ENCODE assay signal across 20 cellular contexts in the genomic region with DNA sequence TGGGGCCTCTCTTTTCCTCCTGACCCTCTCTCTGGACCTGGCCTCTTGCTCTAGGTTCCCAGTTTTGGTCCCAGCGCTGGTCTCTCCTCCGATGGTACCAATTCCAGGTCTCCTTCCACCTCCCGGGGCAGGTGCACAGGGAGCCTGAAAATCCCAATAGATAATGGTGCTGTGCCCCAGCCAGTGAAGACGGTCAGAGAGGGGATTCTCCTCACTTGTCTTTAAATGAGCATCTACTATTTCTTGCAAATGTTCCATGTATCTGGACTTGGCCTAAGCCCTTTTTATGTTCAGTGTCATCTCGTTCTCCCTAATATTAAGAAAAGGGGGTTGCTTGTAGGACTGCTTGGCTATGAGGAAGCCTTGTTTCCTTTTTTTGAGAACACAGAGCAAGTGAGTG. TPM values are rescaled to one million over a fixed set of nuclear protein-coding genes. Genes with fewer than 3 reads are reported as not detected.
DNase-seq lines count a peak whose midpoint lies in the region; ATAC-seq, FAIRE-seq and TF ChIP-seq lines count a peak whose summit lies in the region.
"Had no signal": no experiment of that assay in that cellular context is flagged by ENCODE, and none has a peak within 500 bp of the region (broad histone marks: within the 10 kb centered on the region; RNA-seq: fewer than 3 reads in every experiment).

No MANE protein-coding gene starts in this region.

- H3K27me3 ChIP-seq in dorsolateral prefrontal cortex = peaks cover 0 to 4% (median 0%) of the 10 kb centered on the region in 45 donors

- no peaks in the 10 kb centered on the region for H3K36me3 Mint-ChIP-seq in memory B cell
- H3K36me3 Mint-ChIP-seq in stimulated activated effector memory CD8-positive, alpha-beta T cell treated with anti-CD3 and anti-CD28 coated beads, Interleukin-12 subunit alpha, Interleukin-12 subunit beta, amount 100 ng/mL, for 72 hours = no peaks in the 10 kb centered on the region
- H3K36me3 Mint-ChIP-seq: CD8-positive, alpha-beta T cell had no signal

- H3K9me3 Mint-ChIP-seq in memory B cell = no peaks in the 10 kb centered on the region
- H3K9me3 Mint-ChIP-seq in stimulated activated effector memory CD8-positive, alpha-beta T cell treated with anti-CD3 and anti-CD28 coated beads, Interleukin-12 subunit alpha, Interleukin-12 subunit beta, amount 100 ng/mL, for 72 hours = no peaks in the 10 kb centered on the region
- H3K9me3 Mint-ChIP-seq: CD8-positive, alpha-beta T cell had no signal

- peak; percentile 21 for DNase-seq in NOMO-1 treated with DMSO at 0.1 percent for 48 hours (lab: John Stamatoyannopoulos, UW; ENCODE audit: unreplicated experiment)
- DNase-seq in NOMO-1 treated with dmso at 0.1 percent for 144 hours (lab: John Stamatoyannopoulos, UW; ENCODE audit: unreplicated experiment) = no peak
- no peak for DNase-seq in GM19239 (ENCODE audit: insufficient read length, low spot score)
- DNase-seq in memory B cell (ENCODE audit: low spot score in 2 of 2) = no peak
- DNase-seq in stimulated activated effector memory CD8-positive, alpha-beta T cell treated with anti-CD3 and anti-CD28 coated beads, Interleukin-12 subunit alpha, Interleukin-12 subunit beta, amount 100 ng/mL, for 72 hours (ENCODE audit: low spot score in 2 of 2) = no peak
- DNase-seq in HK-2 (ENCODE audit: unreplicated experiment) = no peak
- no peak for DNase-seq in NCI-H1417 (lab: John Stamatoyannopoulos, UW)
- DNase-seq in dorsolateral prefrontal cortex = no peak
- DNase-seq: CD8-positive, alpha-beta T cell; DMS79 treated with DMSO at 0.1 percent for 48 hours; GF-D8; GM23248 had no signal

- peaks cover 16% of the 10 kb centered on the region for H3K4me1 Mint-ChIP-seq in memory B cell
- peaks cover 50% of the 10 kb centered on the region for H3K4me1 Mint-ChIP-seq in stimulated activated effector memory CD8-positive, alpha-beta T cell treated with anti-CD3 and anti-CD28 coated beads, Interleukin-12 subunit alpha, Interleukin-12 subunit beta, amount 100 ng/mL, for 72 hours

- H3K27ac ChIP-seq in dorsolateral prefrontal cortex = no peak overlapping the region
- H3K27ac ChIP-seq: 22Rv1, A549, C4-2B, GM23248 had no signal

- no peak for TF ChIP-seq CTCF in dorsolateral prefrontal cortex (IDR thresholded peaks at IDR 0.05 in 54 of 56, conservative IDR thresholded peaks at IDR 0.05 in 2 of 56; ENCODE audit: low read depth in 1 of 56, partially characterized antibody in 56 of 56)

- ATAC-seq in memory B cell (ENCODE audit: low read depth) = no peak
- no peak for ATAC-seq in stimulated activated effector memory CD8-positive, alpha-beta T cell treated with anti-CD3 and anti-CD28 coated beads, Interleukin-12 subunit alpha, Interleukin-12 subunit beta, amount 100 ng/mL, for 72 hours
- ATAC-seq: CD8-positive, alpha-beta T cell; GM12878 had no signal

- FAIRE-seq in GM19239 (lab: Jason Lieb, UNC) = peak; percentile 18
- FAIRE-seq: A549, GM12878 had no signal

- H3K4me3 ChIP-seq in dorsolateral prefrontal cortex = no peak overlapping the region
- H3K4me3 ChIP-seq: A549, GM12878, GM23248, HAP-1 had no signal

- H3K27ac Mint-ChIP-seq in memory B cell = peak overlapping the region; percentile 39
- peak overlapping the region; percentile 44 for H3K27ac Mint-ChIP-seq in stimulated activated effector memory CD8-positive, alpha-beta T cell treated with anti-CD3 and anti-CD28 coated beads, Interleukin-12 subunit alpha, Interleukin-12 subunit beta, amount 100 ng/mL, for 72 hours
- H3K27ac Mint-ChIP-seq: CD8-positive, alpha-beta T cell had no signal

- no peak overlapping the region for H3K4me3 Mint-ChIP-seq in memory B cell
- no peak overlapping the region for H3K4me3 Mint-ChIP-seq in stimulated activated effector memory CD8-positive, alpha-beta T cell treated with anti-CD3 and anti-CD28 coated beads, Interleukin-12 subunit alpha, Interleukin-12 subunit beta, amount 100 ng/mL, for 72 hours
- H3K4me3 Mint-ChIP-seq: CD8-positive, alpha-beta T cell had no signal

- peaks cover 2% of the 10 kb centered on the region for H3K27me3 Mint-ChIP-seq in memory B cell

- intact Hi-C loops in dorsolateral prefrontal cortex (cut with DNase I) = no loop called here

RNA-seq across cellular contexts. Expression of a gene that starts 0.4 kb away (rescaled TPM):
- total RNA-seq in dorsolateral prefrontal cortex = 1 to 10 TPM in 27 of 120 experiments, under 1 TPM in 31, not detected in 62; 0.39 to 3.3 (median 0.93) TPM
- total RNA-seq: Calu3; CD8-positive, alpha-beta T cell; GM12878; GM23248; H4; HT-29 had no signal

RNA-seq across cellular contexts. Expression of a gene that starts 24.3 kb away (rescaled TPM):
- total RNA-seq in dorsolateral prefrontal cortex = 1 to 10 TPM in 2 of 120 experiments, under 1 TPM in 23, not detected in 95; 0.34 to 1.5 (median 0.54) TPM

RNA-seq across cellular contexts. Expression of a gene that starts 56.2 kb away (rescaled TPM):
- 1 to 10 TPM in 117 of 120 experiments, under 1 TPM in 3; 0.43 to 5.9 (median 2.2) TPM for total RNA-seq in dorsolateral prefrontal cortex
